ENCODE assay signal across 2 cellular contexts in the genomic region with DNA sequence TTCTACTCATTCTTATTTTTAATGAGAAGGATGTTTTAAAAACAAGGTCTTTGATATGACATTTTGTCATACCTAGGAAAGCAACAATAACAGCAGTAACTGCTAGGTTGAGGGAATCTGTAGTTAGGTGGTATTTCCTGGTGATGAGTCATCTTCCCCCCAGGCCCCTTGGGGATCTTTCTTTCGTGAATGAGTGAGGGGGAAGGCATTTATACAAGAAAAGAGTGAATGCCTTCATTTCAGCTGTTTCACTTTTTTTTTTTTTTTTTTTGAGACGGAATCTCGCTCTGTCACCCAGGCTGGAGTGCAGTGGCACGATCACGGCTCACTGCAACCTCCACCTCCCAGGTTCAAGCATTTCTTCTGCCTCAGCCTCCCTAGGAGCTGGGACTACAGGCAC.
A peak's percentile ranks its signal among the peaks of the same experiment; 100 is the strongest.
TF ChIP-seq lines count a peak whose summit lies in the region.

No MANE protein-coding gene starts in this region.

TF ChIP-seq in A549, 52 proteins besides CTCF, POLR2A, EP300 and RAD21 (continued from another document):
- TF ChIP-seq FOSL2 (IDR thresholded peaks at IDR 0.05): peak; percentile 40; the same call in 1 of the 2 replicates
- peak; percentile 93 for TF ChIP-seq FOSL2 (CRISPR knock-in tag; IDR thresholded peaks at IDR 0.05)
- no peak for TF ChIP-seq FOXS1 (CRISPR knock-in tag; IDR thresholded peaks at IDR 0.05)
- TF ChIP-seq, protein P1, sequence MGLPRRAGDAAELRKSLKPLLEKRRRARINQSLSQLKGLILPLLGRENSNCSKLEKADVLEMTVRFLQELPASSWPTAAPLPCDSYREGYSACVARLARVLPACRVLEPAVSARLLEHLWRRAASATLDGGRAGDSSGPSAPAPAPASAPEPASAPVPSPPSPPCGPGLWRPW (IDR thresholded peaks at IDR 0.05): no peak
- TF ChIP-seq, protein P2, sequence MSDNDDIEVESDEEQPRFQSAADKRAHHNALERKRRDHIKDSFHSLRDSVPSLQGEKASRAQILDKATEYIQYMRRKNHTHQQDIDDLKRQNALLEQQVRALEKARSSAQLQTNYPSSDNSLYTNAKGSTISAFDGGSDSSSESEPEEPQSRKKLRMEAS (IDR thresholded peaks at IDR 0.05): 0 out of 2 replicates have a peak, but pooled peaks have one; percentile 19
- TF ChIP-seq HOXA7 (CRISPR knock-in tag; IDR thresholded peaks at IDR 0.05): no peak
- no peak for TF ChIP-seq MYC (IDR thresholded peaks at IDR 0.05; ENCODE audit: borderline replicate concordance, low read length)
- TF ChIP-seq HOXB5 (CRISPR knock-in tag; IDR thresholded peaks at IDR 0.05): no peak
- TF ChIP-seq CHD2 (IDR thresholded peaks at IDR 0.05; ENCODE audit: low read length, partially characterized antibody): no peak
- TF ChIP-seq JUN (IDR thresholded peaks at IDR 0.05): no peak
- TF ChIP-seq CBX8 (IDR thresholded peaks at IDR 0.05): no peak
- TF ChIP-seq KDM5A (IDR thresholded peaks at IDR 0.05): no peak
- TF ChIP-seq, protein P3, sequence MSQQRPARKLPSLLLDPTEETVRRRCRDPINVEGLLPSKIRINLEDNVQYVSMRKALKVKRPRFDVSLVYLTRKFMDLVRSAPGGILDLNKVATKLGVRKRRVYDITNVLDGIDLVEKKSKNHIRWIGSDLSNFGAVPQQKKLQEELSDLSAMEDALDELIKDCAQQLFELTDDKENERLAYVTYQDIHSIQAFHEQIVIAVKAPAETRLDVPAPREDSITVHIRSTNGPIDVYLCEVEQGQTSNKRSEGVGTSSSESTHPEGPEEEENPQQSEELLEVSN (IDR thresholded peaks at IDR 0.05; ENCODE audit: borderline replicate concordance, low read depth): no peak

TF ChIP-seq in HCT116, 20 proteins besides CTCF, POLR2A, EP300 and RAD21 (continued from another document):
- TF ChIP-seq, protein P4, sequence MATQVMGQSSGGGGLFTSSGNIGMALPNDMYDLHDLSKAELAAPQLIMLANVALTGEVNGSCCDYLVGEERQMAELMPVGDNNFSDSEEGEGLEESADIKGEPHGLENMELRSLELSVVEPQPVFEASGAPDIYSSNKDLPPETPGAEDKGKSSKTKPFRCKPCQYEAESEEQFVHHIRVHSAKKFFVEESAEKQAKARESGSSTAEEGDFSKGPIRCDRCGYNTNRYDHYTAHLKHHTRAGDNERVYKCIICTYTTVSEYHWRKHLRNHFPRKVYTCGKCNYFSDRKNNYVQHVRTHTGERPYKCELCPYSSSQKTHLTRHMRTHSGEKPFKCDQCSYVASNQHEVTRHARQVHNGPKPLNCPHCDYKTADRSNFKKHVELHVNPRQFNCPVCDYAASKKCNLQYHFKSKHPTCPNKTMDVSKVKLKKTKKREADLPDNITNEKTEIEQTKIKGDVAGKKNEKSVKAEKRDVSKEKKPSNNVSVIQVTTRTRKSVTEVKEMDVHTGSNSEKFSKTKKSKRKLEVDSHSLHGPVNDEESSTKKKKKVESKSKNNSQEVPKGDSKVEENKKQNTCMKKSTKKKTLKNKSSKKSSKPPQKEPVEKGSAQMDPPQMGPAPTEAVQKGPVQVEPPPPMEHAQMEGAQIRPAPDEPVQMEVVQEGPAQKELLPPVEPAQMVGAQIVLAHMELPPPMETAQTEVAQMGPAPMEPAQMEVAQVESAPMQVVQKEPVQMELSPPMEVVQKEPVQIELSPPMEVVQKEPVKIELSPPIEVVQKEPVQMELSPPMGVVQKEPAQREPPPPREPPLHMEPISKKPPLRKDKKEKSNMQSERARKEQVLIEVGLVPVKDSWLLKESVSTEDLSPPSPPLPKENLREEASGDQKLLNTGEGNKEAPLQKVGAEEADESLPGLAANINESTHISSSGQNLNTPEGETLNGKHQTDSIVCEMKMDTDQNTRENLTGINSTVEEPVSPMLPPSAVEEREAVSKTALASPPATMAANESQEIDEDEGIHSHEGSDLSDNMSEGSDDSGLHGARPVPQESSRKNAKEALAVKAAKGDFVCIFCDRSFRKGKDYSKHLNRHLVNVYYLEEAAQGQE (IDR thresholded peaks at IDR 0.05; ENCODE audit: low read depth): no peak
- TF ChIP-seq CBX3 (IDR thresholded peaks at IDR 0.05; ENCODE audit: low read depth): no peak
- TF ChIP-seq ZNF274 (IDR thresholded peaks at IDR 0.05; ENCODE audit: low read depth, low read length): no peak
- TF ChIP-seq EZH2phosphoT487 (IDR thresholded peaks at IDR 0.05; ENCODE audit: borderline replicate concordance): no peak
- peak; percentile 28; the same call in 1 of the 2 replicates for TF ChIP-seq SP1 (IDR thresholded peaks at IDR 0.05; ENCODE audit: low read depth)
- no peak for TF ChIP-seq CEBPB (IDR thresholded peaks at IDR 0.05; ENCODE audit: low read depth)
- TF ChIP-seq EZH2 (IDR thresholded peaks at IDR 0.05): no peak
- TF ChIP-seq JUND (IDR thresholded peaks at IDR 0.05): peak; percentile 56; the same call in 1 of the 2 replicates
- TF ChIP-seq TCF7L2 (IDR thresholded peaks at IDR 0.05; ENCODE audit: borderline replicate concordance, extremely low read depth, insufficient read depth, insufficient read length): no peak
- TF ChIP-seq SIN3A (IDR thresholded peaks at IDR 0.05; ENCODE audit: low read depth): no peak
- TF ChIP-seq, protein P5, sequence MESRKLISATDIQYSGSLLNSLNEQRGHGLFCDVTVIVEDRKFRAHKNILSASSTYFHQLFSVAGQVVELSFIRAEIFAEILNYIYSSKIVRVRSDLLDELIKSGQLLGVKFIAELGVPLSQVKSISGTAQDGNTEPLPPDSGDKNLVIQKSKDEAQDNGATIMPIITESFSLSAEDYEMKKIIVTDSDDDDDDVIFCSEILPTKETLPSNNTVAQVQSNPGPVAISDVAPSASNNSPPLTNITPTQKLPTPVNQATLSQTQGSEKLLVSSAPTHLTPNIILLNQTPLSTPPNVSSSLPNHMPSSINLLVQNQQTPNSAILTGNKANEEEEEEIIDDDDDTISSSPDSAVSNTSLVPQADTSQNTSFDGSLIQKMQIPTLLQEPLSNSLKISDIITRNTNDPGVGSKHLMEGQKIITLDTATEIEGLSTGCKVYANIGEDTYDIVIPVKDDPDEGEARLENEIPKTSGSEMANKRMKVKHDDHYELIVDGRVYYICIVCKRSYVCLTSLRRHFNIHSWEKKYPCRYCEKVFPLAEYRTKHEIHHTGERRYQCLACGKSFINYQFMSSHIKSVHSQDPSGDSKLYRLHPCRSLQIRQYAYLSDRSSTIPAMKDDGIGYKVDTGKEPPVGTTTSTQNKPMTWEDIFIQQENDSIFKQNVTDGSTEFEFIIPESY (IDR thresholded peaks at IDR 0.05; ENCODE audit: extremely low read depth, insufficient replicate concordance, low read length): no peak
- TF ChIP-seq SRF (IDR thresholded peaks at IDR 0.05; ENCODE audit: low read depth): no peak
- TF ChIP-seq, protein P6, sequence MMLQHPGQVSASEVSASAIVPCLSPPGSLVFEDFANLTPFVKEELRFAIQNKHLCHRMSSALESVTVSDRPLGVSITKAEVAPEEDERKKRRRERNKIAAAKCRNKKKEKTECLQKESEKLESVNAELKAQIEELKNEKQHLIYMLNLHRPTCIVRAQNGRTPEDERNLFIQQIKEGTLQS (IDR thresholded peaks at IDR 0.05): no peak
